8 cellular contexts compared by ENCODE assay signal in genomic region chr10:50622497-50623298, GRCh38. TPM values are rescaled to one million over a fixed set of nuclear protein-coding genes. Genes with fewer than 3 reads are reported as not detected.
A peak's percentile ranks its signal among the peaks of the same experiment; 100 is the strongest.
DNase-seq lines count a peak whose midpoint lies in the region; ATAC-seq and TF ChIP-seq lines count a peak whose summit lies in the region.

No MANE protein-coding gene starts in this region.

- H3K27ac ChIP-seq in stomach = peak overlapping the region; percentile 98 to 100 (median 99)

- peaks cover 46% of the 10 kb centered on the region for H3K4me1 Mint-ChIP-seq in activated CD8-positive, alpha-beta T cell treated with anti-CD3 and anti-CD28 coated beads for 36 hours (ENCODE audit: low read depth)
- H3K4me1 Mint-ChIP-seq in effector memory CD8-positive, alpha-beta T cell (ENCODE audit: low read depth in 2 of 2) = peaks cover 33 to 47% of the 10 kb centered on the region in 2 donors

- peak; percentile 57 for DNase-seq in D341Med (ENCODE audit: low spot score)
- peak; percentile 32 for DNase-seq in LHCN-M2 (ENCODE audit: low read depth)
- DNase-seq in activated CD8-positive, alpha-beta T cell treated with anti-CD3 and anti-CD28 coated beads for 36 hours = peak; percentile 43
- DNase-seq in effector memory CD8-positive, alpha-beta T cell = peak in 2 of 3 experiments; percentile 20 to 38
- DNase-seq in medulla oblongata (ENCODE audit: extremely low spot score) = peak; percentile 66
- peak; percentile 49 for DNase-seq in stomach

- H3K36me3 ChIP-seq in stomach = no peaks in the 10 kb centered on the region

- intact Hi-C loops in activated CD8-positive, alpha-beta T cell treated with anti-CD3 and anti-CD28 coated beads for 36 hours (cut with micrococcal nuclease) = loop anchor here (5.0 kb wide), 1 partner anchor 85 kb away; no protein-coding TSS in a partner anchor
- intact Hi-C loops in stomach (cut with DNase I; ENCODE audit: low total_unique reads) = no loop called here

- no peaks in the 10 kb centered on the region for H3K27me3 Mint-ChIP-seq in activated CD8-positive, alpha-beta T cell treated with anti-CD3 and anti-CD28 coated beads for 36 hours
- no peaks in the 10 kb centered on the region for H3K27me3 Mint-ChIP-seq in effector memory CD8-positive, alpha-beta T cell

- TF ChIP-seq CTCF in activated CD8-positive, alpha-beta T cell treated with anti-CD3 and anti-CD28 coated beads for 36 hours (IDR thresholded peaks at IDR 0.05) = no peak
- TF ChIP-seq CTCF in stomach (IDR thresholded peaks at IDR 0.05) = no peak

- no peaks in the 10 kb centered on the region for H3K9me3 Mint-ChIP-seq in activated CD8-positive, alpha-beta T cell treated with anti-CD3 and anti-CD28 coated beads for 36 hours
- no peaks in the 10 kb centered on the region for H3K9me3 Mint-ChIP-seq in effector memory CD8-positive, alpha-beta T cell

- H3K4me1 ChIP-seq in stomach = peaks cover 20 to 55% (median 40%) of the 10 kb centered on the region in 4 donors

- TF ChIP-seq POLR2A in stomach (IDR thresholded peaks at IDR 0.05) = no peak

- POLR2A ChIA-PET in activated CD8-positive, alpha-beta T cell treated with anti-CD3 and anti-CD28 coated beads for 36 hours (lab: Charles Lee) = interaction anchor here (0.6 to 4.3 kb wide), 5 partner anchors 10 to 206 kb away, joined by 3 to 20 read pairs (median 5); no protein-coding TSS in a partner anchor

- peak overlapping the region; percentile 95 for H3K27ac Mint-ChIP-seq in activated CD8-positive, alpha-beta T cell treated with anti-CD3 and anti-CD28 coated beads for 36 hours
- H3K27ac Mint-ChIP-seq in effector memory CD8-positive, alpha-beta T cell = peak overlapping the region; percentile 95 to 98

- 0 to 1% (median 0%) methylated on average over 25 to 50 of the region's 50 CpGs for WGBS in stomach, 5 donors

- TF ChIP-seq EP300 in stomach (IDR thresholded peaks at IDR 0.05) = no peak

- H3K4me3 Mint-ChIP-seq in activated CD8-positive, alpha-beta T cell treated with anti-CD3 and anti-CD28 coated beads for 36 hours = peak overlapping the region; percentile 89
- peak overlapping the region; percentile 96 to 97 for H3K4me3 Mint-ChIP-seq in effector memory CD8-positive, alpha-beta T cell

- CTCF ChIA-PET in activated CD8-positive, alpha-beta T cell treated with anti-CD3 and anti-CD28 coated beads for 36 hours (lab: Charles Lee) = interaction anchor here (0.9 to 2.1 kb wide), 9 partner anchors 10 to 203 kb away, joined by 3 to 11 read pairs (median 4); no protein-coding TSS in a partner anchor

- no peak for ATAC-seq in activated CD8-positive, alpha-beta T cell treated with anti-CD3 and anti-CD28 coated beads for 36 hours
- peak; percentile 1 for ATAC-seq in effector memory CD8-positive, alpha-beta T cell (replicated peaks)
- ATAC-seq in HG02938 (IDR thresholded peaks at IDR 0.05; ENCODE audit: unreplicated experiment) (no peak), HG03571 (IDR thresholded peaks at IDR 0.05; ENCODE audit: unreplicated experiment) (no peak)

- peaks cover 2% of the 10 kb centered on the region for H3K36me3 Mint-ChIP-seq in activated CD8-positive, alpha-beta T cell treated with anti-CD3 and anti-CD28 coated beads for 36 hours (ENCODE audit: low read depth)
- H3K36me3 Mint-ChIP-seq in effector memory CD8-positive, alpha-beta T cell (ENCODE audit: insufficient read depth) = peaks cover 45% of the 10 kb centered on the region

- no peaks in the 10 kb centered on the region for H3K9me3 ChIP-seq in stomach

- H3K4me3 ChIP-seq in stomach = peak overlapping the region; percentile 80 to 95 (median 90)

- no peaks in the 10 kb centered on the region for H3K27me3 ChIP-seq in stomach

RNA-seq across cellular contexts. Expression of gene SGMS1, which starts 1.1 kb away (rescaled TPM):
- 32.4 and 32.6 TPM in 2 replicates for total RNA-seq in LHCN-M2 (2014; rRNA removed)
- polyA plus RNA-seq in LHCN-M2 (2012) = 8.7 TPM
- total RNA-seq in activated CD8-positive, alpha-beta T cell treated with anti-CD3 and anti-CD28 coated beads for 36 hours = 10 to 100 TPM in 1 of 2 experiments, 1 to 10 TPM in 1; 9.0 to 10.6 TPM
- total RNA-seq in stomach = 100 to 1,000 TPM in 2 of 5 donors, 10 to 100 TPM in 3; 24.6 to 229 (median 75.5) TPM
- 1 to 10 TPM; 6.2 to 7.8 (median 7.0) TPM for polyA plus RNA-seq in stomach
